Comparison of ENCODE assay signal across 2 cellular contexts in genomic region chr19:13076320-13076719, GRCh38.
TF ChIP-seq lines count a peak whose summit lies in the region.

No MANE protein-coding gene starts in this region.

TF ChIP-seq in GM23338, 12 proteins besides CTCF, POLR2A, EP300 and RAD21:
- no peak for TF ChIP-seq ETS1 (IDR thresholded peaks at IDR 0.05)
- TF ChIP-seq POLR2AphosphoS5 (IDR thresholded peaks at IDR 0.05; ENCODE audit: low read depth): no peak
- no peak for TF ChIP-seq STAT1 (IDR thresholded peaks at IDR 0.05; ENCODE audit: unreplicated experiment)
- TF ChIP-seq REST (IDR thresholded peaks at IDR 0.05; ENCODE audit: unreplicated experiment): no peak
- no peak for TF ChIP-seq CREB1 (CRISPR knock-in tag; IDR thresholded peaks at IDR 0.05; ENCODE audit: low read depth)
- TF ChIP-seq JUNB (IDR thresholded peaks at IDR 0.05; ENCODE audit: unreplicated experiment): no peak
- no peak for TF ChIP-seq NANOG (IDR thresholded peaks at IDR 0.05; ENCODE audit: borderline replicate concordance)
- no peak for TF ChIP-seq EZH2 (IDR thresholded peaks at IDR 0.05; ENCODE audit: low read depth, unreplicated experiment)
- no peak for TF ChIP-seq ZNF114 (CRISPR knock-in tag; IDR thresholded peaks at IDR 0.05)
- no peak for TF ChIP-seq ZNF462 (CRISPR knock-in tag; IDR thresholded peaks at IDR 0.05)
- TF ChIP-seq EZH2phosphoT487 (IDR thresholded peaks at IDR 0.05; ENCODE audit: unreplicated experiment): no peak
- no peak for TF ChIP-seq ZNF331 (CRISPR knock-in tag; IDR thresholded peaks at IDR 0.05; ENCODE audit: low read depth)

TF ChIP-seq in K562, 482 proteins besides CTCF, POLR2A, EP300 and RAD21:
- TF ChIP-seq BCL6 (CRISPR knock-in tag; IDR thresholded peaks at IDR 0.05): no peak
- no peak for TF ChIP-seq KAT7 (CRISPR knock-in tag; IDR thresholded peaks at IDR 0.05; ENCODE audit: borderline replicate concordance)
- TF ChIP-seq CTBP1 (IDR thresholded peaks at IDR 0.05; ENCODE audit: borderline replicate concordance): no peak
- no peak for TF ChIP-seq NRF1 (conservative IDR thresholded peaks at IDR 0.05 in 1 of 2, IDR thresholded peaks at IDR 0.05 in 1 of 2)
- TF ChIP-seq PRDM10 (IDR thresholded peaks at IDR 0.05; ENCODE audit: partially characterized antibody): peak; percentile 93
